9 cellular contexts compared by ENCODE assay signal in the genomic region with DNA sequence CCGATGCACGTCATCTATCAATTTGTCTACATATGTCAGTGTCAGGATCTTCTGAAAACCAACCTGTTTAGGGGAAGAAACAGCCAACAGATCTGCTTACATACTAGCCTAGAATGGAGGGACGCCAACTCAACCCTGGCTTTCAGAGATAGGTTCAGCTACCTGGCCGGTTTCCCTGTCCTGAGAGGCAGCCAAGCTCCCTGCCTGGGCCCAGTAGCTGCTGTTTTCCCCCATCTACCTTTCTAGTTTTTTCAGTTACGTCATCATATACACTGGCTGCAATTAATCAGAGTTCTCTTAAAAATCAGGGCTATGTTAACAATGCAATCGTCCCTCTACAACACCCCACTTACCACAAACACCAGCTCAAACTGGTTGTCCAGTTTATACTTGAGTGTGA. TPM values are rescaled to one million over a fixed set of nuclear protein-coding genes. Genes with fewer than 3 reads are reported as not detected.
DNase-seq lines count a peak whose midpoint lies in the region; ATAC-seq and TF ChIP-seq lines count a peak whose summit lies in the region.
"Had no signal": no experiment of that assay in that cellular context is flagged by ENCODE, and none has a peak within 500 bp of the region (broad histone marks: within the 10 kb centered on the region; RNA-seq: fewer than 3 reads in every experiment).

No MANE protein-coding gene starts in this region.

- peaks cover 69% of the 10 kb centered on the region for H3K36me3 ChIP-seq in DND-41 (ENCODE audit: insufficient read depth, low read length)
- H3K36me3 ChIP-seq in Peyer's patch: peaks cover 0 to 45% (median 2%) of the 10 kb centered on the region in 3 donors
- H3K36me3 ChIP-seq in esophagus (ENCODE audit: control insufficient read depth in 2 of 2, insufficient read depth in 2 of 2, low read length in 1 of 2): peaks cover 30 to 39% of the 10 kb centered on the region in 2 donors
- H3K36me3 ChIP-seq in parathyroid adenoma (ENCODE audit: control insufficient read depth, insufficient read depth, low read length): no peaks in the 10 kb centered on the region

- H4K20me1 ChIP-seq in DND-41 (ENCODE audit: insufficient read depth, low read length): peaks cover 4% of the 10 kb centered on the region; the same call in 1 of the 2 replicates

- no peaks in the 10 kb centered on the region for H3K9me3 ChIP-seq in DND-41 (ENCODE audit: insufficient read depth, low read length, severe bottlenecking)
- no peaks in the 10 kb centered on the region for H3K9me3 ChIP-seq in Peyer's patch
- H3K9me3 ChIP-seq in esophagus (ENCODE audit: control insufficient read depth in 2 of 2, insufficient read depth in 1 of 2, low read depth in 1 of 2, low read length in 1 of 2): no peaks in the 10 kb centered on the region
- H3K9me3 ChIP-seq in parathyroid adenoma (ENCODE audit: control insufficient read depth, low read length): no peaks in the 10 kb centered on the region

- H2AFZ ChIP-seq in DND-41 (ENCODE audit: low read depth, low read length): no peak overlapping the region
- no peak overlapping the region for H2AFZ ChIP-seq in parathyroid adenoma

- H3K27me3 ChIP-seq in DND-41 (ENCODE audit: insufficient read depth, low read length, poor library complexity) (no peaks in the 10 kb centered on the region), Peyer's patch (no peaks in the 10 kb centered on the region), esophagus (ENCODE audit: control insufficient read depth in 1 of 2, insufficient read depth in 2 of 2, low read length in 2 of 2) (no peaks in the 10 kb centered on the region), parathyroid adenoma (ENCODE audit: control insufficient read depth, insufficient read depth, low read length) (no peaks in the 10 kb centered on the region)

- H3K4me3 ChIP-seq in DND-41 (ENCODE audit: low read depth in 1 of 2, low read length in 2 of 2) (peak overlapping the region; percentile 82 to 83), Peyer's patch (peak overlapping the region; percentile 65 to 88 (median 80)), esophagus (ENCODE audit: low read depth in 1 of 2, low read length in 2 of 2) (peak overlapping the region; percentile 86 to 89), parathyroid adenoma (ENCODE audit: low read depth, low read length) (peak overlapping the region; percentile 81)

- peak overlapping the region; percentile 82 for H3K9ac ChIP-seq in DND-41 (ENCODE audit: low read depth, low read length)
- no peak overlapping the region for H3K9ac ChIP-seq in parathyroid adenoma

- no peak for TF ChIP-seq POLR2A in Peyer's patch (IDR thresholded peaks at IDR 0.05)

- WGBS in esophagus, 2 donors: 42 to 51% methylated on average over 6 of the region's 6 CpGs

- H3K4me2 ChIP-seq in DND-41 (ENCODE audit: insufficient read depth, low read length) (peak overlapping the region; percentile 73), parathyroid adenoma (ENCODE audit: low read length) (peak overlapping the region; percentile 78)

- TF ChIP-seq CTCF in DND-41 (IDR thresholded peaks at IDR 0.05; ENCODE audit: borderline replicate concordance, extremely low read depth, low read length, poor library complexity, severe bottlenecking) (no peak), Peyer's patch (IDR thresholded peaks at IDR 0.05) (no peak), parathyroid adenoma (IDR thresholded peaks at IDR 0.05) (no peak)

- H3K4me1 ChIP-seq in DND-41 (ENCODE audit: insufficient read depth, low read length) (peaks cover 41% of the 10 kb centered on the region), Peyer's patch (peaks cover 0 to 18% (median 2%) of the 10 kb centered on the region in 4 donors), esophagus (ENCODE audit: control insufficient read depth in 2 of 2, insufficient read depth in 2 of 2, low read length in 1 of 2) (peaks cover 0 to 2% of the 10 kb centered on the region in 2 donors), parathyroid adenoma (no peaks in the 10 kb centered on the region)

- no peak for ATAC-seq in DND-41 (ENCODE audit: insufficient read depth, low read depth)

- H3K79me2 ChIP-seq in DND-41 (ENCODE audit: insufficient read depth, low read length) (peaks cover 54% of the 10 kb centered on the region), parathyroid adenoma (no peaks in the 10 kb centered on the region)

- H3K27ac ChIP-seq in DND-41 (ENCODE audit: low read length) (peak overlapping the region; percentile 94), Peyer's patch (peak overlapping the region; percentile 82 to 93 (median 88)), esophagus (ENCODE audit: low read depth in 2 of 2, low read length in 1 of 2) (peak overlapping the region; percentile 76 to 88), parathyroid adenoma (no peak overlapping the region)

- DNase-seq in DND-41 (no peak), Peyer's patch (no peak), NCI-H82 treated with DMSO at 0.1 percent for 48 hours (lab: John Stamatoyannopoulos, UW; ENCODE audit: unreplicated experiment) (no peak), AG08395 (ENCODE audit: low spot score) (no peak), GF-D8 (lab: John Stamatoyannopoulos, UW) (no peak), NCI-H1930 (lab: John Stamatoyannopoulos, UW) (no peak)
- DNase-seq: stimulated activated CD4-positive, alpha-beta T cell treated with anti-CD3 and anti-CD28 coated beads, Interleukin-1b, Interleukin-23, amount 100 ng/mL, for 48 hours had no signal

RNA-seq across cellular contexts. Expression of gene SRPRA, which starts 1.0 kb away (rescaled TPM):
- total RNA-seq in Peyer's patch: 100 to 1,000 TPM in 2 of 4 donors, 10 to 100 TPM in 2; 82.9 to 109 (median 97.9) TPM
- 10 to 100 TPM; 34.7 to 48.3 TPM for polyA plus RNA-seq in esophagus

RNA-seq across cellular contexts. Expression of gene FOXRED1, which starts 1.3 kb away (rescaled TPM):
- total RNA-seq in Peyer's patch: 10 to 100 TPM; 15.9 to 47.9 (median 22.9) TPM
- 10 to 100 TPM; 18.8 to 21.2 TPM for polyA plus RNA-seq in esophagus

RNA-seq across cellular contexts. Expression of gene TIRAP, which starts 15.2 kb away (rescaled TPM):
- total RNA-seq in Peyer's patch: 10 to 100 TPM; 14.9 to 35.8 (median 31.8) TPM
- 1 to 10 TPM; 2.8 to 4.1 TPM for polyA plus RNA-seq in esophagus

RNA-seq across cellular contexts. Expression of gene DCPS, which starts 36.2 kb away (rescaled TPM):
- total RNA-seq in Peyer's patch: 10 to 100 TPM in 1 of 4 donors, 1 to 10 TPM in 3; 6.7 to 23.9 (median 7.9) TPM
- 10 to 100 TPM; 15.9 to 18.9 TPM for polyA plus RNA-seq in esophagus

RNA-seq across cellular contexts. Expression of gene FAM118B, which starts 56.1 kb away (rescaled TPM):
- total RNA-seq in Peyer's patch: 10 to 100 TPM; 22.9 to 36.9 (median 29.5) TPM
- 1 to 10 TPM; 2.8 to 7.0 TPM for polyA plus RNA-seq in esophagus
